In genomic region chr1:94621392-94621791, GRCh38 we compare ENCODE assay signal across 14 cellular contexts.
DNase-seq lines count a peak whose midpoint lies in the region; ATAC-seq and TF ChIP-seq lines count a peak whose summit lies in the region.
"Had no signal": no experiment of that assay in that cellular context is flagged by ENCODE, and none has a peak within 500 bp of the region (broad histone marks: within the 10 kb centered on the region; RNA-seq: fewer than 3 reads in every experiment).

No MANE protein-coding gene starts in this region.

- TF ChIP-seq CTCF in colonic mucosa (IDR thresholded peaks at IDR 0.05), result no peak

- 69 to 72% methylated on average over 3 of the region's 3 CpGs for WGBS in GM23248 (ENCODE audit: low coverage in 1 of 2, low lambda C conversion rate in 2 of 2, missing lambda C conversion rate in 2 of 2), 2 experiments
- WGBS in neuronal stem cell (ENCODE audit: extremely low coverage in 2 of 2, insufficient read length in 2 of 2, insufficient replicate concordance in 1 of 2), 2 donors, result no CpG with 5 or more reads among the region's 3 CpGs

- H3K14ac ChIP-seq in neuronal stem cell (ENCODE audit: low read length), result no peak overlapping the region

- H3K18ac ChIP-seq in neuronal stem cell (ENCODE audit: low read length), result peak overlapping the region; percentile 15

- no peak for ATAC-seq in HG03039 (IDR thresholded peaks at IDR 0.05; ENCODE audit: unreplicated experiment)
- ATAC-seq in effector memory CD8-positive, alpha-beta T cell (replicated peaks), result no peak
- ATAC-seq in HG03457 (IDR thresholded peaks at IDR 0.05; ENCODE audit: unreplicated experiment), result no peak

- H3K79me2 ChIP-seq in GM23248 (ENCODE audit: insufficient read depth), result no peaks in the 10 kb centered on the region

- DNase-seq in GM23248, result peak; percentile 30
- peak; percentile 30 for DNase-seq in NCI-H345 (lab: John Stamatoyannopoulos, UW)
- peak; percentile 82 for DNase-seq in colonic mucosa
- DNase-seq in neuronal stem cell (ENCODE audit: low spot score), result no peak
- no peak for DNase-seq in NCI-H2107 (lab: John Stamatoyannopoulos, UW)
- no peak for DNase-seq in effector memory CD8-positive, alpha-beta T cell
- DNase-seq: amniotic stem cell, immature natural killer cell, NCI-H82 had no signal

- H2BK5ac ChIP-seq in neuronal stem cell (ENCODE audit: low read length), result no peak overlapping the region

- H3K4me3 ChIP-seq in GM23248, result no peak overlapping the region
- H3K4me3 ChIP-seq in colonic mucosa, result no peak overlapping the region
- H3K4me3 ChIP-seq in neuronal stem cell (ENCODE audit: low read length in 2 of 2), result no peak overlapping the region

- no peaks in the 10 kb centered on the region for H4K20me1 ChIP-seq in GM23248 (ENCODE audit: insufficient read depth)

- H3K4me2 ChIP-seq in GM23248 (ENCODE audit: unreplicated experiment), result no peak overlapping the region
- no peak overlapping the region for H3K4me2 ChIP-seq in neuronal stem cell (ENCODE audit: insufficient read depth, low read length, poor library complexity, severe bottlenecking)

- H3K79me1 ChIP-seq in neuronal stem cell (ENCODE audit: low read depth, low read length), result no peaks in the 10 kb centered on the region

- no peaks in the 10 kb centered on the region for H3K4me1 Mint-ChIP-seq in effector memory CD8-positive, alpha-beta T cell (ENCODE audit: low read depth in 2 of 2)
- H3K4me1 Mint-ChIP-seq: IgD-negative memory B cell, immature natural killer cell had no signal

- H2AFZ ChIP-seq in GM23248 (no peak overlapping the region), neuronal stem cell (ENCODE audit: low read length) (peak overlapping the region; percentile 7)

- peaks cover 0 to 13% of the 10 kb centered on the region in 2 donors for H3K9me3 Mint-ChIP-seq in effector memory CD8-positive, alpha-beta T cell
- H3K9me3 Mint-ChIP-seq: T-helper 2 cell treated with Interferon-gamma antibody and Interleukin-4, amounts not matched to agents 5 μg/mL and 100 μg/mL, for 36 hours had no signal

- no peak overlapping the region for H4K8ac ChIP-seq in neuronal stem cell (ENCODE audit: low read depth, low read length)

- intact Hi-C loops in colonic mucosa (cut with DNase I), result no loop called here

- peaks cover 9% of the 10 kb centered on the region; the same call in 1 of the 2 replicates for H3F3A ChIP-seq in GM23248 (ENCODE audit: insufficient read depth)

- H3K9me3 ChIP-seq in GM23248 (ENCODE audit: low read depth), result no peaks in the 10 kb centered on the region
- no peaks in the 10 kb centered on the region for H3K9me3 ChIP-seq in colonic mucosa
- H3K9me3 ChIP-seq in neuronal stem cell (replicated peaks in 1 of 2; ENCODE audit: control insufficient read depth in 2 of 2, insufficient read depth in 1 of 2, low read depth in 1 of 2, low read length in 2 of 2), result peaks cover 2 to 6% of the 10 kb centered on the region in 2 donors

- H3K4me1 ChIP-seq in GM23248 (ENCODE audit: insufficient read depth) (peaks cover 39% of the 10 kb centered on the region), colonic mucosa (peaks cover 16% of the 10 kb centered on the region), neuronal stem cell (ENCODE audit: control insufficient read depth in 2 of 2, insufficient read depth in 1 of 2, low read depth in 1 of 2, low read length in 2 of 2) (peaks cover 23 to 34% of the 10 kb centered on the region in 2 donors)

- H3K27me3 ChIP-seq in GM23248 (replicated peaks; ENCODE audit: insufficient read depth) (no peaks in the 10 kb centered on the region), colonic mucosa (no peaks in the 10 kb centered on the region), neuronal stem cell (ENCODE audit: control insufficient read depth in 3 of 3, insufficient read depth in 3 of 3, low read depth in 1 of 3, low read length in 3 of 3) (no peaks in the 10 kb centered on the region)

- H3K4me3 Mint-ChIP-seq in effector memory CD8-positive, alpha-beta T cell, result no peak overlapping the region
- H3K4me3 Mint-ChIP-seq: IgD-negative memory B cell; immature natural killer cell; T-helper 2 cell treated with Interferon-gamma antibody and Interleukin-4, amounts not matched to agents 5 μg/mL and 100 μg/mL, for 36 hours had no signal

- H3K27me3 Mint-ChIP-seq in effector memory CD8-positive, alpha-beta T cell, result peaks cover 22 to 24% of the 10 kb centered on the region in 2 donors
- H3K27me3 Mint-ChIP-seq: IgD-negative memory B cell, progenitor cell of endocrine pancreas had no signal

- H3K27ac ChIP-seq in GM23248 (no peak overlapping the region), colonic mucosa (peak overlapping the region; percentile 8), neuronal stem cell (replicated peaks; ENCODE audit: low read length) (no peak overlapping the region)

- H3K36me3 Mint-ChIP-seq in effector memory CD8-positive, alpha-beta T cell (ENCODE audit: insufficient read depth), result no peaks in the 10 kb centered on the region
- H3K36me3 Mint-ChIP-seq: IgD-negative memory B cell had no signal

- H2AK5ac ChIP-seq in neuronal stem cell (ENCODE audit: low read depth, low read length), result peak overlapping the region; percentile 58

- H2BK120ac ChIP-seq in neuronal stem cell (ENCODE audit: low read depth, low read length), result no peak overlapping the region

- H3K9me2 ChIP-seq in GM23248 (ENCODE audit: insufficient read depth), result no peaks in the 10 kb centered on the region

- H3K9ac ChIP-seq in GM23248 (no peak overlapping the region), colonic mucosa (ENCODE audit: low read depth in 2 of 2, low read length in 2 of 2) (no peak overlapping the region), neuronal stem cell (ENCODE audit: low read depth, low read length, poor library complexity) (no peak overlapping the region)

- H3K36me3 ChIP-seq in GM23248 (ENCODE audit: low read depth) (no peaks in the 10 kb centered on the region), colonic mucosa (no peaks in the 10 kb centered on the region), neuronal stem cell (replicated peaks in 1 of 2; ENCODE audit: control insufficient read depth in 2 of 2, insufficient read depth in 2 of 2, low read length in 2 of 2) (no peaks in the 10 kb centered on the region)

- in situ Hi-C loops in GM23248 (cut with MboI), result no loop called here

- H4K91ac ChIP-seq in neuronal stem cell (ENCODE audit: low read depth, low read length, poor library complexity), result no peak overlapping the region

- no peak overlapping the region for H3K27ac Mint-ChIP-seq in effector memory CD8-positive, alpha-beta T cell
- H3K27ac Mint-ChIP-seq: IgD-negative memory B cell; immature natural killer cell; T-helper 2 cell treated with Interferon-gamma antibody and Interleukin-4, amounts not matched to agents 5 μg/mL and 100 μg/mL, for 36 hours had no signal

- H3K4ac ChIP-seq in neuronal stem cell (ENCODE audit: low read length), result no peak overlapping the region

- no peak overlapping the region for H3K23ac ChIP-seq in neuronal stem cell (ENCODE audit: low read depth, low read length, poor library complexity)

- H2BK15ac ChIP-seq in neuronal stem cell (ENCODE audit: low read length), result peak overlapping the region; percentile 23

- H2BK12ac ChIP-seq in neuronal stem cell (ENCODE audit: low read length), result peak overlapping the region; percentile 69

Comparison
In these comparisons a context has a peak if more than half of its experiments do, and no peak if none do; other contexts are left out.
1. DNase-seq: peak in GM23248 (single experiment), NCI-H345 (single experiment) and colonic mucosa (single experiment); none in neuronal stem cell (single experiment), NCI-H2107 (single experiment) and effector memory CD8-positive, alpha-beta T cell (0 of 3).